15 cellular contexts compared by ENCODE assay signal in the genomic region with DNA sequence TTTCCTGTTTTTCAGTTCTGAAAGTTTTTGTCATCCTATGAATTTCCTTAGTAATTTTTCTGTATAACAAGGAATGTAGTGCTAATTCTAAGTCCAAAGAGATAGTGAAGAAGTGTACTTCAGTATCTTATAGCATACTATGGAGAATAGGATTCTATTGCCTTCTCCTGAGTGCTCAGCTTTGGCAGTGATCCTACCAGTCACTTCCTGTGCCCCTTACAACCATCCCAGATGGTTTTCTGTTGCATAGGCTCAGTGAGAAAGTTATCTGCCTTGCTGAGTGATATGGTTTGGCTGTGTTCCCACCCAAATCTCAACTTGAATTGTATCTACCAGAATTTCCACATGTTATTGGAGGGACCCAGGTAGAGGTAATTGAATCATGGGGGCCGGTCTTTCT. TPM values are rescaled to one million over a fixed set of nuclear protein-coding genes. Genes with fewer than 3 reads are reported as not detected.
DNase-seq lines count a peak whose midpoint lies in the region; ATAC-seq, FAIRE-seq and TF ChIP-seq lines count a peak whose summit lies in the region.
"Not testable (repeated sequence)": the region's sequence is repeated elsewhere in the genome, so short reads cannot be mapped to it uniquely, and the experiment has no call there.
"Had no signal": no experiment of that assay in that cellular context is flagged by ENCODE, and none has a peak within 500 bp of the region (broad histone marks: within the 10 kb centered on the region; RNA-seq: fewer than 3 reads in every experiment).

No MANE protein-coding gene starts in this region.

- peaks cover 10% of the 10 kb centered on the region for H3K9me3 Mint-ChIP-seq in WTC11

- H4K5ac ChIP-seq in mesendoderm (ENCODE audit: low read length) = not testable (repeated sequence)

- not testable (repeated sequence) for H3K9me3 ChIP-seq in HUES64 (ENCODE audit: insufficient read depth, low read depth, low read length)

- H3K56ac ChIP-seq in mesendoderm (ENCODE audit: low read length) = not testable (repeated sequence)

- H3K27me3 Mint-ChIP-seq in WTC11 (ENCODE audit: low read depth) = not testable (repeated sequence)

- peak; percentile 40 for FAIRE-seq in A204.1 (lab: Jason Lieb, UNC)
- FAIRE-seq in GM18507 (lab: Jason Lieb, UNC) = peak; percentile 12
- peak; percentile 61 for FAIRE-seq in H54 (lab: Jason Lieb, UNC)

- not testable (repeated sequence) for H3K9ac ChIP-seq in HUES64 (ENCODE audit: low read depth, low read length); mesendoderm (ENCODE audit: low read length)

- not testable (repeated sequence) for H3K4me3 Mint-ChIP-seq in WTC11

- not testable (repeated sequence) for H3K36me3 ChIP-seq in HUES64 (ENCODE audit: insufficient read depth, low read length); mesendoderm (ENCODE audit: control insufficient read depth, insufficient read depth, low read length)

- H3K4me2 ChIP-seq in mesendoderm (ENCODE audit: low read length) = not testable (repeated sequence)

- H3K4me1 ChIP-seq in HUES64 (ENCODE audit: insufficient read depth, low read length); mesendoderm (ENCODE audit: control insufficient read depth, low read depth, low read length): not testable (repeated sequence)

- H3K4ac ChIP-seq in mesendoderm (ENCODE audit: low read depth, low read length) = not testable (repeated sequence)

- not testable (repeated sequence) for TF ChIP-seq POLR2A in H54 (IDR thresholded peaks at IDR 0.05; ENCODE audit: low read depth, low read length)

- H3K79me1 ChIP-seq in mesendoderm (ENCODE audit: low read length) = not testable (repeated sequence)

- DNase-seq in EH (ENCODE audit: low read depth) = peak; percentile 10
- not testable (repeated sequence) for DNase-seq in GM18507 (ENCODE audit: extremely low spot score, insufficient read length, low read depth); H54 (ENCODE audit: insufficient read length, low spot score); WTC11 (ENCODE audit: low spot score)
- DNase-seq in HT1080 (ENCODE audit: low read depth) = peak; percentile 19
- peak; percentile 25 for DNase-seq in mesendoderm

- not testable (repeated sequence) for H3K23ac ChIP-seq in mesendoderm (ENCODE audit: low read length)

- H2BK5ac ChIP-seq in mesendoderm (ENCODE audit: low read length) = not testable (repeated sequence)

- not testable (repeated sequence) for H3K4me3 ChIP-seq in HUES64 (ENCODE audit: low read length); mesendoderm (ENCODE audit: low read length)

- not testable (repeated sequence) for H2BK15ac ChIP-seq in mesendoderm (replicated peaks; ENCODE audit: low read depth)

- peak; percentile 64 for ATAC-seq in WTC11

- peak overlapping the region; percentile 67; the same call in 1 of the 2 replicates for H3K27ac ChIP-seq in HUES64 (ENCODE audit: low read depth, low read length)
- H3K27ac ChIP-seq in mesendoderm (ENCODE audit: low read depth, low read length) = not testable (repeated sequence)

- H3K36me3 Mint-ChIP-seq in WTC11 = not testable (repeated sequence)

- POLR2A ChIA-PET in WTC11 (lab: Charles Lee) = not testable (repeated sequence)

- H3K18ac ChIP-seq in mesendoderm (ENCODE audit: low read length) = not testable (repeated sequence)

- H4K8ac ChIP-seq in mesendoderm (ENCODE audit: low read depth, low read length) = not testable (repeated sequence)

- H3K27me3 ChIP-seq in HUES64 (ENCODE audit: insufficient read depth, low read length); mesendoderm (ENCODE audit: insufficient read depth, low read length, poor library complexity): not testable (repeated sequence)

- TF ChIP-seq CTCF in WTC11 (IDR thresholded peaks at IDR 0.05) = not testable (repeated sequence)

- 100% methylated on average over 1 of the region's 1 CpG for WGBS in HUES64
- WGBS in mesendoderm (ENCODE audit: extremely low coverage, insufficient coverage, low lambda C conversion rate) = no CpG with 5 or more reads among the region's 1 CpG

- peaks cover 46% of the 10 kb centered on the region for H3K4me1 Mint-ChIP-seq in WTC11

- not testable (repeated sequence) for H3K79me2 ChIP-seq in mesendoderm (ENCODE audit: control insufficient read depth, insufficient read depth, low read length)

- H3K27ac Mint-ChIP-seq in WTC11 = not testable (repeated sequence)

- H2BK120ac ChIP-seq in mesendoderm (ENCODE audit: low read depth, low read length) = not testable (repeated sequence)

- H2AK5ac ChIP-seq in mesendoderm (ENCODE audit: low read length) = not testable (repeated sequence)

- CTCF ChIA-PET in WTC11 (lab: Charles Lee) = not testable (repeated sequence)

RNA-seq across cellular contexts. Expression of a gene that starts 0.6 kb away (rescaled TPM):
- not detected in 2 replicates for total RNA-seq in HT1080 (2014; rRNA removed; shearing (Covaris generic))
- polyA plus RNA-seq in HT1080 (2015; cell fraction: cytosol; rRNA removed) = 0.15 TPM in 1 of 2 replicates, not detected in the other
- polyA plus RNA-seq in HT1080 (2015; cell fraction: nucleus; rRNA removed) = 0.09 and 0.16 TPM in 2 replicates
- 0.40 TPM for polyA plus RNA-seq in HUES64 (2013, experiment 1 of 2)
- polyA plus RNA-seq in HUES64 (2013, experiment 2 of 2) = 0.44 TPM
- 0.37 to 1.3 TPM (median 0.53 TPM) in 3 replicates for total RNA-seq in WTC11 (2021)
- 0.13 TPM for polyA plus RNA-seq in mesendoderm (2013, experiment 1 of 2)
- polyA plus RNA-seq in mesendoderm (2013, experiment 2 of 2) = 0.08 TPM
- total RNA-seq: A172; A673; CD4-positive, alpha-beta memory T cell; CD4-positive, CD25-positive, alpha-beta regulatory T cell; CD8-positive, alpha-beta memory T cell had no signal
- polyA plus RNA-seq: AG04450; CD14-positive monocyte; CD4-positive, alpha-beta memory T cell; CD4-positive, CD25-positive, alpha-beta regulatory T cell; CD8-positive, alpha-beta memory T cell had no signal

RNA-seq across cellular contexts. Expression of a gene that starts 17.0 kb away (rescaled TPM):
- not detected in 2 replicates for total RNA-seq in HT1080 (2014; rRNA removed; shearing (Covaris generic))
- polyA plus RNA-seq in HT1080 (2015; cell fraction: cytosol; rRNA removed) = not detected in 2 replicates
- polyA plus RNA-seq in HT1080 (2015; cell fraction: nucleus; rRNA removed) = 0.10 TPM in 1 of 2 replicates, not detected in the other
- not detected for polyA plus RNA-seq in HUES64 (2013, experiment 1 of 2)
- not detected for polyA plus RNA-seq in HUES64 (2013, experiment 2 of 2)
- total RNA-seq in WTC11 (2021) = 0.11 to 0.22 TPM in 2 of 3 replicates, not detected in the other
- not detected for polyA plus RNA-seq in mesendoderm (2013, experiment 1 of 2)
- not detected for polyA plus RNA-seq in mesendoderm (2013, experiment 2 of 2)
- total RNA-seq: A172; A673; CD4-positive, alpha-beta memory T cell; CD4-positive, CD25-positive, alpha-beta regulatory T cell; CD8-positive, alpha-beta memory T cell had no signal
- polyA plus RNA-seq: AG04450; CD14-positive monocyte; CD4-positive, alpha-beta memory T cell; CD4-positive, CD25-positive, alpha-beta regulatory T cell; CD8-positive, alpha-beta memory T cell had no signal

RNA-seq across cellular contexts. Expression of a gene that starts 57.6 kb away (rescaled TPM):
- total RNA-seq in HT1080 (2014; rRNA removed; shearing (Covaris generic)) = not detected in 2 replicates
- not detected in 2 replicates for polyA plus RNA-seq in HT1080 (2015; cell fraction: cytosol; rRNA removed)
- not detected in 2 replicates for polyA plus RNA-seq in HT1080 (2015; cell fraction: nucleus; rRNA removed)
- polyA plus RNA-seq in HUES64 (2013, experiment 1 of 2) = not detected
- not detected for polyA plus RNA-seq in HUES64 (2013, experiment 2 of 2)
- not detected in 3 replicates for total RNA-seq in WTC11 (2021)
- not detected for polyA plus RNA-seq in mesendoderm (2013, experiment 1 of 2)
- not detected for polyA plus RNA-seq in mesendoderm (2013, experiment 2 of 2)
- total RNA-seq: A172; CD4-positive, alpha-beta memory T cell; CD4-positive, CD25-positive, alpha-beta regulatory T cell; CD8-positive, alpha-beta memory T cell had no signal
- polyA plus RNA-seq: AG04450; CD14-positive monocyte; CD4-positive, alpha-beta memory T cell; CD4-positive, CD25-positive, alpha-beta regulatory T cell; CD8-positive, alpha-beta memory T cell had no signal

RNA-seq across cellular contexts. Expression of a gene that starts 58.1 kb away (rescaled TPM):
- not detected in 2 replicates for total RNA-seq in HT1080 (2014; rRNA removed; shearing (Covaris generic))
- polyA plus RNA-seq in HT1080 (2015; cell fraction: cytosol; rRNA removed) = not detected in 2 replicates
- polyA plus RNA-seq in HT1080 (2015; cell fraction: nucleus; rRNA removed) = not detected in 2 replicates
- not detected for polyA plus RNA-seq in HUES64 (2013, experiment 1 of 2)
- polyA plus RNA-seq in HUES64 (2013, experiment 2 of 2) = not detected
- total RNA-seq in WTC11 (2021) = not detected in 3 replicates
- polyA plus RNA-seq in mesendoderm (2013, experiment 1 of 2) = 0.01 TPM
- 0.08 TPM for polyA plus RNA-seq in mesendoderm (2013, experiment 2 of 2)
- total RNA-seq: A172; A673; CD4-positive, alpha-beta memory T cell; CD4-positive, CD25-positive, alpha-beta regulatory T cell; CD8-positive, alpha-beta memory T cell had no signal
- polyA plus RNA-seq: AG04450; CD14-positive monocyte; CD4-positive, alpha-beta memory T cell; CD4-positive, CD25-positive, alpha-beta regulatory T cell; CD8-positive, alpha-beta memory T cell had no signal
